In genomic region chr13:49935171-49936084, GRCh38 we compare ENCODE assay signal across 8 cellular contexts. TPM values are rescaled to one million over a fixed set of nuclear protein-coding genes. Genes with fewer than 3 reads are reported as not detected.
A peak's percentile ranks its signal among the peaks of the same experiment; 100 is the strongest.
DNase-seq lines count a peak whose midpoint lies in the region; ATAC-seq and TF ChIP-seq lines count a peak whose summit lies in the region.

No MANE protein-coding gene starts in this region.

- peaks cover 5% of the 10 kb centered on the region for H3K9me3 Mint-ChIP-seq in glutamatergic neuron (ENCODE audit: unreplicated experiment)

- H3K36me3 ChIP-seq in ACC112 (ENCODE audit: insufficient read depth, low read length) (no peaks in the 10 kb centered on the region), OCI-LY1 (ENCODE audit: insufficient read depth, low read length) (peaks cover 6% of the 10 kb centered on the region; the same call in 1 of the 2 replicates), upper lobe of left lung (peaks cover 0 to 3% (median 0%) of the 10 kb centered on the region in 4 donors)

- ATAC-seq in GM18508 (IDR thresholded peaks at IDR 0.05; ENCODE audit: insufficient read depth, unreplicated experiment) (peak; percentile 20), HG03025 (IDR thresholded peaks at IDR 0.05; ENCODE audit: low FRiP score, unreplicated experiment) (peak; percentile 26), omental fat pad (ENCODE audit: low FRiP score) (no peak), upper lobe of left lung (ENCODE audit: low FRiP score in 2 of 2) (peak; percentile 15 to 70)

- peaks cover 36% of the 10 kb centered on the region for H3K79me2 ChIP-seq in ACC112 (ENCODE audit: control insufficient read depth, insufficient read depth, low read length, unreplicated experiment)
- H3K79me2 ChIP-seq in OCI-LY1 (ENCODE audit: insufficient read depth, low read length), result 0 out of 2 replicates have a peak, but pooled peaks cover 4% of the 10 kb centered on the region

- H3K4me2 ChIP-seq in OCI-LY1 (ENCODE audit: low read length), result peak overlapping the region; percentile 75

- H3K9me2 ChIP-seq in OCI-LY1 (ENCODE audit: low read depth, low read length), result no peaks in the 10 kb centered on the region

- H3K9me3 ChIP-seq in OCI-LY1 (ENCODE audit: low read length) (no peaks in the 10 kb centered on the region), upper lobe of left lung (no peaks in the 10 kb centered on the region)

- no peaks in the 10 kb centered on the region for H3K27me3 Mint-ChIP-seq in glutamatergic neuron (ENCODE audit: unreplicated experiment)

- H3K9ac ChIP-seq in OCI-LY1 (ENCODE audit: low read length), result peak overlapping the region; percentile 73

- no peaks in the 10 kb centered on the region for H3K4me1 Mint-ChIP-seq in glutamatergic neuron (ENCODE audit: low read depth, unreplicated experiment)

- H2AFZ ChIP-seq in ACC112 (ENCODE audit: low read length, unreplicated experiment) (peak overlapping the region; percentile 59), OCI-LY1 (ENCODE audit: low read length) (no peak overlapping the region)

- no peaks in the 10 kb centered on the region for H4K20me1 ChIP-seq in OCI-LY1 (ENCODE audit: insufficient read depth, low read length)

- H3K27me3 ChIP-seq in ACC112 (ENCODE audit: insufficient read depth, low read length), result no peaks in the 10 kb centered on the region
- no peaks in the 10 kb centered on the region for H3K27me3 ChIP-seq in OCI-LY1 (ENCODE audit: insufficient read depth, low read length)
- no peaks in the 10 kb centered on the region for H3K27me3 ChIP-seq in upper lobe of left lung

- H3K4me1 ChIP-seq in ACC112 (ENCODE audit: control insufficient read depth, insufficient read depth, low read length, unreplicated experiment) (peaks cover 18% of the 10 kb centered on the region), OCI-LY1 (ENCODE audit: insufficient read depth, low read length, severe bottlenecking) (peaks cover 45% of the 10 kb centered on the region), upper lobe of left lung (peaks cover 26 to 31% (median 27%) of the 10 kb centered on the region in 4 donors)

- no peaks in the 10 kb centered on the region for H3F3A ChIP-seq in OCI-LY1 (ENCODE audit: insufficient read depth, low read length)

- no peaks in the 10 kb centered on the region for H3K36me3 Mint-ChIP-seq in glutamatergic neuron (ENCODE audit: unreplicated experiment)

- WGBS in upper lobe of left lung, 2 donors, result 3% methylated on average over 17 to 23 of the region's 35 CpGs

- H3K4me3 ChIP-seq in ACC112 (ENCODE audit: low read depth, low read length), result peak overlapping the region; percentile 77
- H3K4me3 ChIP-seq in OCI-LY1 (ENCODE audit: low read depth, low read length, poor library complexity, severe bottlenecking), result peak overlapping the region; percentile 65
- peak overlapping the region; percentile 76 to 97 (median 88) for H3K4me3 ChIP-seq in upper lobe of left lung

- peak; percentile 19 for DNase-seq in activated effector memory CD4-positive, alpha-beta T cell treated with Interleukin-2 at 50 U/mL for 16 hours
- DNase-seq in glutamatergic neuron, result no peak
- peak; percentile 31 for DNase-seq in omental fat pad (ENCODE audit: low spot score)
- peak in 1 of 2 donors; percentile 53 for DNase-seq in upper lobe of left lung

- H3K4me3 Mint-ChIP-seq in glutamatergic neuron (ENCODE audit: unreplicated experiment), result peak overlapping the region; percentile 99

- TF ChIP-seq POLR2A in upper lobe of left lung (IDR thresholded peaks at IDR 0.05), result peak in 2 of 4 donors; percentile 11 to 13

- TF ChIP-seq CTCF in OCI-LY1 (IDR thresholded peaks at IDR 0.05; ENCODE audit: low read length) (no peak), glutamatergic neuron (IDR thresholded peaks at IDR 0.05; ENCODE audit: partially characterized antibody, unreplicated experiment) (no peak), omental fat pad (IDR thresholded peaks at IDR 0.05) (no peak), upper lobe of left lung (IDR thresholded peaks at IDR 0.05) (no peak)

- H3K27ac Mint-ChIP-seq in glutamatergic neuron (ENCODE audit: unreplicated experiment), result peak overlapping the region; percentile 85

- H3K27ac ChIP-seq in ACC112 (ENCODE audit: low read depth, low read length) (peak overlapping the region; percentile 62), OCI-LY1 (ENCODE audit: low read depth, low read length, poor library complexity, severe bottlenecking) (no peak overlapping the region), upper lobe of left lung (peak overlapping the region; percentile 81 to 94 (median 93))

- no peak for TF ChIP-seq EP300 in upper lobe of left lung (IDR thresholded peaks at IDR 0.05)

RNA-seq across cellular contexts. Expression of gene SPRYD7, which starts 0.7 kb away (rescaled TPM):
- 8.3 TPM for total RNA-seq in glutamatergic neuron (ENCODE audit: unreplicated experiment)
- total RNA-seq in omental fat pad, result 1 to 10 TPM; 3.2 to 4.4 (median 4.0) TPM
- total RNA-seq in upper lobe of left lung, result 10 to 100 TPM in 5 of 6 donors, 1 to 10 TPM in 1; 9.4 to 29.2 (median 11.5) TPM
